In the genomic region with DNA sequence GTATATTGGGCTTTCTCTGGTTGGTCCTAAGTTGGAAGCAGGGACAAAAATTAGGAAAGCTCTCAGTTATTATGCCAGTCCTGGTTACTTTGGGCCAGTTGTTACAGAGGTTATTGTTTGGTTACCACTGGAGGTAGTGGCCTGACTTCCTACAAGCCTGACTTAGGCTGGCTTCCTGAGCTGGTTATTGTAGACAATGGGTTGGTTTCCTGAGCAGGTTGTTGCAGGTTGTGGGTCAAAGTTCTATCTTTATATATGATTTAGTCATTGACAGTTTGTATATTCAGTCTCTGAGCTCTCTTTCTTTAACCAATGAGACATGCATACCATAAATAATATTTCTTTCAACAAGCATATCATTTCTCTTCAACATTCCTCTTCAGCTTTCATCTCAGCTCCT, we compare ENCODE assay signal across 1 cellular context.
TF ChIP-seq lines count a peak whose summit lies in the region.

No MANE protein-coding gene starts in this region.

TF ChIP-seq in HepG2, 621 proteins besides CTCF, POLR2A, EP300 and RAD21 (continued from another document):
- TF ChIP-seq, protein P1, sequence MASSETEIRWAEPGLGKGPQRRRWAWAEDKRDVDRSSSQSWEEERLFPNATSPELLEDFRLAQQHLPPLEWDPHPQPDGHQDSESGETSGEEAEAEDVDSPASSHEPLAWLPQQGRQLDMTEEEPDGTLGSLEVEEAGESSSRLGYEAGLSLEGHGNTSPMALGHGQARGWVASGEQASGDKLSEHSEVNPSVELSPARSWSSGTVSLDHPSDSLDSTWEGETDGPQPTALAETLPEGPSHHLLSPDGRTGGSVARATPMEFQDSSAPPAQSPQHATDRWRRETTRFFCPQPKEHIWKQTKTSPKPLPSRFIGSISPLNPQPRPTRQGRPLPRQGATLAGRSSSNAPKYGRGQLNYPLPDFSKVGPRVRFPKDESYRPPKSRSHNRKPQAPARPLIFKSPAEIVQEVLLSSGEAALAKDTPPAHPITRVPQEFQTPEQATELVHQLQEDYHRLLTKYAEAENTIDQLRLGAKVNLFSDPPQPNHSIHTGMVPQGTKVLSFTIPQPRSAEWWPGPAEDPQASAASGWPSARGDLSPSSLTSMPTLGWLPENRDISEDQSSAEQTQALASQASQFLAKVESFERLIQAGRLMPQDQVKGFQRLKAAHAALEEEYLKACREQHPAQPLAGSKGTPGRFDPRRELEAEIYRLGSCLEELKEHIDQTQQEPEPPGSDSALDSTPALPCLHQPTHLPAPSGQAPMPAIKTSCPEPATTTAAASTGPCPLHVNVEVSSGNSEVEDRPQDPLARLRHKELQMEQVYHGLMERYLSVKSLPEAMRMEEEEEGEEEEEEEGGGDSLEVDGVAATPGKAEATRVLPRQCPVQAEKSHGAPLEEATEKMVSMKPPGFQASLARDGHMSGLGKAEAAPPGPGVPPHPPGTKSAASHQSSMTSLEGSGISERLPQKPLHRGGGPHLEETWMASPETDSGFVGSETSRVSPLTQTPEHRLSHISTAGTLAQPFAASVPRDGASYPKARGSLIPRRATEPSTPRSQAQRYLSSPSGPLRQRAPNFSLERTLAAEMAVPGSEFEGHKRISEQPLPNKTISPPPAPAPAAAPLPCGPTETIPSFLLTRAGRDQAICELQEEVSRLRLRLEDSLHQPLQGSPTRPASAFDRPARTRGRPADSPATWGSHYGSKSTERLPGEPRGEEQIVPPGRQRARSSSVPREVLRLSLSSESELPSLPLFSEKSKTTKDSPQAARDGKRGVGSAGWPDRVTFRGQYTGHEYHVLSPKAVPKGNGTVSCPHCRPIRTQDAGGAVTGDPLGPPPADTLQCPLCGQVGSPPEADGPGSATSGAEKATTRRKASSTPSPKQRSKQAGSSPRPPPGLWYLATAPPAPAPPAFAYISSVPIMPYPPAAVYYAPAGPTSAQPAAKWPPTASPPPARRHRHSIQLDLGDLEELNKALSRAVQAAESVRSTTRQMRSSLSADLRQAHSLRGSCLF (CRISPR knock-in tag; IDR thresholded peaks at IDR 0.05; ENCODE audit: borderline replicate concordance) = no peak
- TF ChIP-seq ZFP62 (CRISPR knock-in tag; IDR thresholded peaks at IDR 0.05) (no peak), ZNF792 (CRISPR knock-in tag; IDR thresholded peaks at IDR 0.05) (0 out of 2 replicates have a peak, but pooled peaks have one; percentile 28)
